ENCODE assay signal across 23 cellular contexts in genomic region chr14:68983210-68983609, GRCh38.
"Had no signal": no experiment of that assay in that cellular context is flagged by ENCODE, and none has a peak within 500 bp of the region (broad histone marks: within the 10 kb centered on the region; RNA-seq: fewer than 3 reads in every experiment).

No MANE protein-coding gene starts in this region.

- DNase-seq: activated CD4-positive, alpha-beta T cell treated with anti-CD3 and anti-CD28 coated beads, Interleukin-2, amount 50 U/mL, for 1 hour; activated CD4-positive, CD25-positive, alpha-beta regulatory T cell treated with anti-CD3 and anti-CD28 coated beads, Interleukin-2, amount 50 U/mL, for 72 hours; activated effector memory CD4-positive, alpha-beta T cell treated with anti-CD3 and anti-CD28 coated beads, Interleukin-2, amount 50 U/mL, for 16 hours; activated T-cell treated with anti-CD3 and anti-CD28 coated beads, Interleukin-2, amount 50 U/mL, for 72 hours; amygdala; central memory CD4-positive, alpha-beta T cell; erythroblast; heart left ventricle; kidney; mammary epithelial cell; occipital lobe; stimulated activated CD4-positive, alpha-beta T cell treated with anti-CD3 and anti-CD28 coated beads, Interleukin-2, amount 100 ng/mL, for 24 hours; stimulated activated naive CD8-positive, alpha-beta T cell treated with anti-CD3 and anti-CD28 coated beads, Interleukin-15, Interleukin-2, amounts not matched to agents 100 U/mL and 50 U/mL, for 24 hours; SW 1271; T-helper 2 cell had no signal

- H3K36me3 Mint-ChIP-seq: activated naive CD4-positive, alpha-beta T cell treated with anti-CD3 and anti-CD28 coated beads, Interleukin-2, amount 50 U/mL, for 72 hours; brain; type B pancreatic cell had no signal

- H3K4me3 ChIP-seq: coronary artery, gastroesophageal sphincter, heart left ventricle had no signal

- H3K27me3 ChIP-seq: gastroesophageal sphincter, heart left ventricle had no signal

- H3K27me3 Mint-ChIP-seq: type B pancreatic cell had no signal

- FAIRE-seq: endometrium, kidney had no signal

- ATAC-seq: activated naive CD4-positive, alpha-beta T cell treated with anti-CD3 and anti-CD28 coated beads, Interleukin-2, amount 50 U/mL, for 72 hours; activated T-cell treated with anti-CD3 and anti-CD28 coated beads, Interleukin-2, amount 50 U/mL, for 72 hours; gastroesophageal sphincter; heart left ventricle; left lobe of liver; stimulated activated naive CD8-positive, alpha-beta T cell treated with anti-CD3 and anti-CD28 coated beads, Interleukin-15, Interleukin-2, amounts not matched to agents 100 U/mL and 50 U/mL, for 24 hours had no signal

- H3K27ac ChIP-seq: coronary artery, heart left ventricle, VCaP had no signal

- H3K9me3 Mint-ChIP-seq: activated naive CD4-positive, alpha-beta T cell treated with anti-CD3 and anti-CD28 coated beads, Interleukin-2, amount 50 U/mL, for 72 hours; activated T-cell treated with anti-CD3 and anti-CD28 coated beads, Interleukin-2, amount 50 U/mL, for 72 hours; type B pancreatic cell had no signal

- H3K4me3 Mint-ChIP-seq: activated T-cell treated with anti-CD3 and anti-CD28 coated beads, Interleukin-2, amount 50 U/mL, for 72 hours; brain; type B pancreatic cell had no signal

- H3K27ac Mint-ChIP-seq: activated naive CD4-positive, alpha-beta T cell treated with anti-CD3 and anti-CD28 coated beads, Interleukin-2, amount 50 U/mL, for 72 hours; activated T-cell treated with anti-CD3 and anti-CD28 coated beads, Interleukin-2, amount 50 U/mL, for 72 hours; type B pancreatic cell had no signal

- H3K9me3 ChIP-seq: gastroesophageal sphincter, heart left ventricle had no signal

- H3K36me3 ChIP-seq: gastroesophageal sphincter, heart left ventricle had no signal
